In genomic region chr2:181780159-181781081, GRCh38 we compare ENCODE assay signal across 9 cellular contexts.
A peak's percentile ranks its signal among the peaks of the same experiment; 100 is the strongest.
DNase-seq lines count a peak whose midpoint lies in the region; ATAC-seq and TF ChIP-seq lines count a peak whose summit lies in the region.
"Had no signal": no experiment of that assay in that cellular context is flagged by ENCODE, and none has a peak within 500 bp of the region (broad histone marks: within the 10 kb centered on the region; RNA-seq: fewer than 3 reads in every experiment).

No MANE protein-coding gene starts in this region.

- H4K8ac ChIP-seq in H9 (replicated peaks; ENCODE audit: insufficient read length, low read depth, low read length) = no peak overlapping the region

- DNase-seq in DMS79 (lab: John Stamatoyannopoulos, UW) = peak; percentile 46
- peak; percentile 72 for DNase-seq in LHCN-M2 (ENCODE audit: low read depth)
- peak; percentile 45 for DNase-seq in fibroblast of pulmonary artery (ENCODE audit: low read depth)
- no peak for DNase-seq in activated CD4-positive, alpha-beta T cell treated with anti-CD3 and anti-CD28 coated beads for 48 hours
- DNase-seq in stimulated activated naive CD4-positive, alpha-beta T cell treated with Interleukin-2 at 50 U/mL for 16 hours (lab: John Stamatoyannopoulos, UW) = no peak
- no peak for DNase-seq in H9
- DNase-seq in MG63 = no peak
- DNase-seq: activated naive CD8-positive, alpha-beta T cell treated with anti-CD3 and anti-CD28 coated beads, Interleukin-2, amount 10 ng/mL, durations not matched to agents 7 days and 5 days had no signal

- peak; percentile 81 for ATAC-seq in GM21528 (IDR thresholded peaks at IDR 0.05; ENCODE audit: low FRiP score, unreplicated experiment)

- no peaks in the 10 kb centered on the region for H3K36me3 Mint-ChIP-seq in H9 (ENCODE audit: insufficient read depth in 1 of 3, low read depth in 3 of 3)
- H3K36me3 Mint-ChIP-seq: activated naive CD8-positive, alpha-beta T cell treated with anti-CD3 and anti-CD28 coated beads, Interleukin-2, amount 10 ng/mL, durations not matched to agents 7 days and 5 days had no signal

- H3K9ac ChIP-seq in H9 (ENCODE audit: extremely low read depth, insufficient read length, low read length) = no peak overlapping the region

- H2BK20ac ChIP-seq in H9 (ENCODE audit: low read depth, low read length, poor library complexity, severe bottlenecking) = no peak overlapping the region

- peaks cover 6 to 13% of the 10 kb centered on the region in 2 experiments for H3K4me1 Mint-ChIP-seq in H9
- H3K4me1 Mint-ChIP-seq: activated naive CD8-positive, alpha-beta T cell treated with anti-CD3 and anti-CD28 coated beads, Interleukin-2, amount 10 ng/mL, durations not matched to agents 7 days and 5 days had no signal

- no peak overlapping the region for H3T11ph ChIP-seq in H9 (ENCODE audit: low read length)

- H3K9me3 Mint-ChIP-seq in H9 = no peaks in the 10 kb centered on the region

- no peak overlapping the region; a peak in 1 of 5 replicates for H3K4me3 Mint-ChIP-seq in H9
- H3K4me3 Mint-ChIP-seq: activated naive CD8-positive, alpha-beta T cell treated with anti-CD3 and anti-CD28 coated beads, Interleukin-2, amount 10 ng/mL, durations not matched to agents 7 days and 5 days had no signal

- no peak overlapping the region for H3K23ac ChIP-seq in H9 (ENCODE audit: insufficient read length, low read depth, low read length)

- H3K23me2 ChIP-seq in H9 (ENCODE audit: insufficient read length, low read depth, low read length, poor library complexity, severe bottlenecking) = no peaks in the 10 kb centered on the region

- no peak overlapping the region for H3K4me3 ChIP-seq in fibroblast of pulmonary artery (replicated peaks; ENCODE audit: low read depth, low read length)
- no peak overlapping the region for H3K4me3 ChIP-seq in MG63

- no peak overlapping the region for H3K14ac ChIP-seq in H9 (ENCODE audit: insufficient read depth, low read length)

- H2BK5ac ChIP-seq in H9 (ENCODE audit: insufficient read length, low read length) = no peak overlapping the region

- no peak overlapping the region for H2AFZ ChIP-seq in H9 (ENCODE audit: low read length)

- H4K91ac ChIP-seq in H9 (ENCODE audit: insufficient read length, low read depth, low read length) = no peak overlapping the region

- H3K56ac ChIP-seq in H9 (ENCODE audit: insufficient read length, low read depth, low read length) = no peak overlapping the region

- H2BK12ac ChIP-seq in H9 (ENCODE audit: insufficient read length, low read depth, low read length) = no peak overlapping the region

- H3K9me3 ChIP-seq in H9 (ENCODE audit: control insufficient read depth, low read depth, low read length) (no peaks in the 10 kb centered on the region), MG63 (no peaks in the 10 kb centered on the region)

- H3K27me3 ChIP-seq in H9 (ENCODE audit: insufficient read depth, low read length) = no peaks in the 10 kb centered on the region
- no peaks in the 10 kb centered on the region for H3K27me3 ChIP-seq in MG63

- no peaks in the 10 kb centered on the region for H3K27me3 Mint-ChIP-seq in H9 (ENCODE audit: low read depth)
- H3K27me3 Mint-ChIP-seq: activated naive CD8-positive, alpha-beta T cell treated with anti-CD3 and anti-CD28 coated beads, Interleukin-2, amount 10 ng/mL, durations not matched to agents 7 days and 5 days had no signal

- H3K4me2 ChIP-seq in H9 (ENCODE audit: insufficient read depth, insufficient read length, low read length) = no peak overlapping the region

- WGBS in H9 (ENCODE audit: extremely low coverage, insufficient read length, low lambda C conversion rate) = no CpG with 5 or more reads among the region's 1 CpG

- no peak overlapping the region for H2BK120ac ChIP-seq in H9 (ENCODE audit: low read depth, low read length, poor library complexity, severe bottlenecking)

- H3K18ac ChIP-seq in H9 (ENCODE audit: insufficient read length, low read depth, low read length) = no peak overlapping the region

- H4K5ac ChIP-seq in H9 (ENCODE audit: insufficient read length, low read depth, low read length) = no peak overlapping the region

- H3K27ac ChIP-seq in H9 (ENCODE audit: insufficient read length, low read depth, low read length) = no peak overlapping the region

- H3K27ac Mint-ChIP-seq in H9 = peak overlapping the region in 1 of 3 experiments; percentile 25; a peak in 3 of 7 replicates
- H3K27ac Mint-ChIP-seq: activated naive CD8-positive, alpha-beta T cell treated with anti-CD3 and anti-CD28 coated beads, Interleukin-2, amount 10 ng/mL, durations not matched to agents 7 days and 5 days had no signal

- no peak overlapping the region for H2BK15ac ChIP-seq in H9 (ENCODE audit: low read depth, low read length)

- TF ChIP-seq CTCF in fibroblast of pulmonary artery (IDR thresholded peaks at IDR 0.05; ENCODE audit: low read length, missing control alignments) = no peak
- TF ChIP-seq CTCF in H9 (conservative IDR thresholded peaks at IDR 0.05) = no peak

- no peaks in the 10 kb centered on the region for H3K4me1 ChIP-seq in H9 (ENCODE audit: insufficient read depth, low read length)

- H4K20me1 ChIP-seq in H9 (ENCODE audit: control insufficient read depth, insufficient read depth, insufficient read length) = no peaks in the 10 kb centered on the region

- no peaks in the 10 kb centered on the region for H3K79me1 ChIP-seq in H9 (ENCODE audit: insufficient read depth, low read depth, low read length, poor library complexity, severe bottlenecking)

- no peak overlapping the region for H2AK5ac ChIP-seq in H9 (ENCODE audit: insufficient read length, low read length)

- no peaks in the 10 kb centered on the region for H3K36me3 ChIP-seq in MG63

- H3K4ac ChIP-seq in H9 (ENCODE audit: low read depth, low read length) = no peak overlapping the region

- H3K79me2 ChIP-seq in H9 (ENCODE audit: insufficient read depth, low read length) = no peaks in the 10 kb centered on the region

Comparison
In these comparisons a context has a peak if more than half of its experiments do, and no peak if none do; other contexts are left out.
1. DNase-seq: peak in DMS79 (single experiment), LHCN-M2 (single experiment) and fibroblast of pulmonary artery (single experiment); none in activated CD4-positive, alpha-beta T cell treated with anti-CD3 and anti-CD28 coated beads for 48 hours (single experiment), stimulated activated naive CD4-positive, alpha-beta T cell treated with Interleukin-2 at 50 U/mL for 16 hours (single experiment), H9 (single experiment) and MG63 (single experiment).